Comparison of ENCODE assay signal across 8 cellular contexts in genomic region chr12:15532364-15532977, GRCh38.
A peak's percentile ranks its signal among the peaks of the same experiment; 100 is the strongest.
DNase-seq lines count a peak whose midpoint lies in the region; ATAC-seq, FAIRE-seq and TF ChIP-seq lines count a peak whose summit lies in the region.

No MANE protein-coding gene starts in this region.

- H3K27me3 ChIP-seq in RWPE2 (ENCODE audit: insufficient read depth, poor library complexity, severe bottlenecking) (no peaks in the 10 kb centered on the region), ascending aorta (no peaks in the 10 kb centered on the region)

- H3K27ac ChIP-seq in RWPE2 (ENCODE audit: poor library complexity, severe bottlenecking) (no peak overlapping the region), ascending aorta (peak overlapping the region; percentile 72 to 87)

- H3K36me3 ChIP-seq in RWPE2 (ENCODE audit: low read depth) (no peaks in the 10 kb centered on the region), ascending aorta (no peaks in the 10 kb centered on the region)

- H3K4me3 ChIP-seq in RWPE2 (ENCODE audit: severe bottlenecking), result no peak overlapping the region
- H3K4me3 ChIP-seq in ascending aorta, result no peak overlapping the region

- DNase-seq in D721Med (ENCODE audit: insufficient read length, low spot score) (no peak), RWPE2 (ENCODE audit: low spot score) (no peak), ascending aorta (ENCODE audit: low spot score in 2 of 2) (peak in 1 of 2 donors; percentile 76), iris pigment epithelial cell (ENCODE audit: low read depth) (peak; percentile 88)
- DNase-seq in stimulated activated CD4-positive, alpha-beta T cell treated with anti-CD3 and anti-CD28 coated beads, Interleukin-4, amount 100 ng/mL, for 48 hours (ENCODE audit: low read depth in 2 of 2), result peak; percentile 18 to 33

- H3K9me3 ChIP-seq in RWPE2 (ENCODE audit: severe bottlenecking) (no peaks in the 10 kb centered on the region), ascending aorta (peaks cover 0 to 11% of the 10 kb centered on the region in 2 donors)

- TF ChIP-seq CTCF in D721Med (IDR thresholded peaks at IDR 0.05; ENCODE audit: insufficient read depth, missing control alignments) (peak; percentile 79), RWPE2 (IDR thresholded peaks at IDR 0.05; ENCODE audit: poor library complexity, severe bottlenecking) (peak; percentile 45), ascending aorta (IDR thresholded peaks at IDR 0.05) (peak; percentile 61 to 66 (median 65))

- intact Hi-C loops in ascending aorta (cut with DNase I), result loop anchor here (1.0 to 10.0 kb wide), 3 partner anchors 52 to 325 kb away; no protein-coding TSS in a partner anchor

- peak; percentile 62 for ATAC-seq in GM19452 (IDR thresholded peaks at IDR 0.05; ENCODE audit: unreplicated experiment)
- peak; percentile 78 for ATAC-seq in HG03460 (IDR thresholded peaks at IDR 0.05; ENCODE audit: unreplicated experiment)
- ATAC-seq in RWPE2 (ENCODE audit: low read depth), result peak; percentile 48; the same call in 1 of the 3 replicates
- no peak for ATAC-seq in HG02840 (IDR thresholded peaks at IDR 0.05; ENCODE audit: low FRiP score, unreplicated experiment)

- FAIRE-seq in D721Med (lab: Jason Lieb, UNC), result peak; percentile 29

- H3K4me1 ChIP-seq in RWPE2 (ENCODE audit: insufficient read depth, poor library complexity, severe bottlenecking), result peaks cover 5% of the 10 kb centered on the region
- H3K4me1 ChIP-seq in ascending aorta, result peaks cover 0 to 43% of the 10 kb centered on the region in 2 donors

Comparison
In these comparisons a context has a peak if more than half of its experiments do, and no peak if none do; other contexts are left out.
1. DNase-seq: peak in iris pigment epithelial cell (single experiment) and stimulated activated CD4-positive, alpha-beta T cell treated with anti-CD3 and anti-CD28 coated beads, Interleukin-4, amount 100 ng/mL, for 48 hours (2 of 2); none in D721Med (single experiment) and RWPE2 (single experiment).
2. Peak in every context shown above with its lines, with median percentiles within 50 percentile points of each other: CTCF ChIP-seq.